Comparison of ENCODE assay signal across 1 cellular context in genomic region chr3:57385498-57385897, GRCh38.
TF ChIP-seq lines count a peak whose summit lies in the region.

No MANE protein-coding gene starts in this region.

TF ChIP-seq in HepG2, 621 proteins besides CTCF, POLR2A, EP300 and RAD21 (continued from another document and continues in another):
- TF ChIP-seq GLMP (CRISPR knock-in tag; IDR thresholded peaks at IDR 0.05; ENCODE audit: borderline replicate concordance): no peak
- no peak for TF ChIP-seq MAZ (IDR thresholded peaks at IDR 0.05; ENCODE audit: borderline replicate concordance, low read depth, low read length)
- TF ChIP-seq MAZ (CRISPR knock-in tag; IDR thresholded peaks at IDR 0.05; ENCODE audit: low read depth): 0 out of 2 replicates have a peak, but pooled peaks have one; percentile 39
- TF ChIP-seq ZNF124 (CRISPR knock-in tag; IDR thresholded peaks at IDR 0.05): 0 out of 2 replicates have a peak, but pooled peaks have one; percentile 57
- TF ChIP-seq GATAD2A (CRISPR knock-in tag; IDR thresholded peaks at IDR 0.05): peak; percentile 79
- TF ChIP-seq ZNF644 (CRISPR knock-in tag; IDR thresholded peaks at IDR 0.05; ENCODE audit: low read depth): peak; percentile 37; the same call in 1 of the 2 replicates
- peak; percentile 29; the same call in 1 of the 2 replicates for TF ChIP-seq SAP130 (CRISPR knock-in tag; IDR thresholded peaks at IDR 0.05; ENCODE audit: low read depth)
- no peak for TF ChIP-seq ATF5 (CRISPR knock-in tag; IDR thresholded peaks at IDR 0.05; ENCODE audit: low read depth)
- 0 out of 2 replicates have a peak, but pooled peaks have one; percentile 22 for TF ChIP-seq MLX (CRISPR knock-in tag; IDR thresholded peaks at IDR 0.05)
- TF ChIP-seq TARDBP (CRISPR knock-in tag; IDR thresholded peaks at IDR 0.05): peak; percentile 54; the same call in 1 of the 2 replicates
- TF ChIP-seq NR2F2 (IDR thresholded peaks at IDR 0.05; ENCODE audit: borderline replicate concordance, low read depth): peak; percentile 62
- TF ChIP-seq ETV6 (CRISPR knock-in tag; conservative IDR thresholded peaks at IDR 0.05): no peak
- TF ChIP-seq ZNF264 (CRISPR knock-in tag; IDR thresholded peaks at IDR 0.05): 0 out of 2 replicates have a peak, but pooled peaks have one; percentile 15
- TF ChIP-seq FOXO1 (CRISPR knock-in tag; IDR thresholded peaks at IDR 0.05): peak; percentile 48
- 0 out of 2 replicates have a peak, but pooled peaks have one; percentile 47 for TF ChIP-seq MXD4 (CRISPR knock-in tag; IDR thresholded peaks at IDR 0.05)
- TF ChIP-seq SIX1 (CRISPR knock-in tag; IDR thresholded peaks at IDR 0.05; ENCODE audit: borderline replicate concordance): peak; percentile 84
- TF ChIP-seq ARID4A (CRISPR knock-in tag; IDR thresholded peaks at IDR 0.05; ENCODE audit: borderline replicate concordance): no peak; the same call in 1 of the 2 replicates
- peak; percentile 84 for TF ChIP-seq NR2F6 (IDR thresholded peaks at IDR 0.05)
- peak; percentile 89 for TF ChIP-seq NR2F6 (CRISPR knock-in tag; IDR thresholded peaks at IDR 0.05)
- 0 out of 2 replicates have a peak, but pooled peaks have one; percentile 59 for TF ChIP-seq ZHX1 (CRISPR knock-in tag; IDR thresholded peaks at IDR 0.05; ENCODE audit: low read depth)
- peak; percentile 63; the same call in 1 of the 2 replicates for TF ChIP-seq ZMYM3 (CRISPR knock-in tag; IDR thresholded peaks at IDR 0.05)
- TF ChIP-seq PAXIP1 (CRISPR knock-in tag; conservative IDR thresholded peaks at IDR 0.05): peak; percentile 75
- TF ChIP-seq KLF16 (CRISPR knock-in tag; IDR thresholded peaks at IDR 0.05): peak in 1 of 2 experiments; percentile 23; a peak in 1 of 4 replicates
- peak; percentile 73; the same call in 1 of the 2 replicates for TF ChIP-seq TBX2 (CRISPR knock-in tag; IDR thresholded peaks at IDR 0.05; ENCODE audit: borderline replicate concordance)
- TF ChIP-seq FOXA3 (CRISPR knock-in tag; IDR thresholded peaks at IDR 0.05): peak; percentile 18; the same call in 1 of the 2 replicates
- TF ChIP-seq POGK (CRISPR knock-in tag; conservative IDR thresholded peaks at IDR 0.05): peak; percentile 39; the same call in 1 of the 2 replicates
- TF ChIP-seq FOSL2 (CRISPR knock-in tag; IDR thresholded peaks at IDR 0.05): peak; percentile 49
- peak; percentile 82 for TF ChIP-seq NCOA2 (CRISPR knock-in tag; IDR thresholded peaks at IDR 0.05)
- TF ChIP-seq RXRB (CRISPR knock-in tag; IDR thresholded peaks at IDR 0.05; ENCODE audit: borderline replicate concordance): peak; percentile 49
- peak; percentile 87 for TF ChIP-seq ZNF292 (CRISPR knock-in tag; IDR thresholded peaks at IDR 0.05; ENCODE audit: borderline replicate concordance, low read depth)
- TF ChIP-seq PITX1 (CRISPR knock-in tag; IDR thresholded peaks at IDR 0.05): peak; percentile 97
- no peak for TF ChIP-seq ZNF674 (CRISPR knock-in tag; IDR thresholded peaks at IDR 0.05; ENCODE audit: low read depth)
- peak; percentile 55; the same call in 1 of the 2 replicates for TF ChIP-seq DPF2 (CRISPR knock-in tag; IDR thresholded peaks at IDR 0.05; ENCODE audit: borderline replicate concordance, low read depth)
- peak; percentile 45 for TF ChIP-seq TEAD3 (CRISPR knock-in tag; optimal IDR thresholded peaks at IDR 0.05; ENCODE audit: borderline replicate concordance)
- TF ChIP-seq ZNF577 (CRISPR knock-in tag; IDR thresholded peaks at IDR 0.05; ENCODE audit: borderline replicate concordance, low read depth): no peak
- peak; percentile 84 for TF ChIP-seq MEF2D (CRISPR knock-in tag; IDR thresholded peaks at IDR 0.05)
- peak; percentile 69; the same call in 1 of the 2 replicates for TF ChIP-seq PHF21A (CRISPR knock-in tag; IDR thresholded peaks at IDR 0.05)
- TF ChIP-seq RCOR2 (CRISPR knock-in tag; IDR thresholded peaks at IDR 0.05): 0 out of 2 replicates have a peak, but pooled peaks have one; percentile 39
- 0 out of 2 replicates have a peak, but pooled peaks have one; percentile 35 for TF ChIP-seq KMT2B (CRISPR knock-in tag; IDR thresholded peaks at IDR 0.05)
- 0 out of 2 replicates have a peak, but pooled peaks have one; percentile 27 for TF ChIP-seq PRDM10 (CRISPR knock-in tag; IDR thresholded peaks at IDR 0.05; ENCODE audit: low read depth)
- peak; percentile 58 to 61; a peak in 2 of 4 replicates for TF ChIP-seq NR2F1 (CRISPR knock-in tag; IDR thresholded peaks at IDR 0.05)
- no peak for TF ChIP-seq ZNF780A (CRISPR knock-in tag; IDR thresholded peaks at IDR 0.05)
- peak; percentile 31; the same call in 1 of the 2 replicates for TF ChIP-seq ZNF350 (CRISPR knock-in tag; IDR thresholded peaks at IDR 0.05; ENCODE audit: borderline replicate concordance, low read depth)
